1 cellular context compared by ENCODE assay signal in the genomic region with DNA sequence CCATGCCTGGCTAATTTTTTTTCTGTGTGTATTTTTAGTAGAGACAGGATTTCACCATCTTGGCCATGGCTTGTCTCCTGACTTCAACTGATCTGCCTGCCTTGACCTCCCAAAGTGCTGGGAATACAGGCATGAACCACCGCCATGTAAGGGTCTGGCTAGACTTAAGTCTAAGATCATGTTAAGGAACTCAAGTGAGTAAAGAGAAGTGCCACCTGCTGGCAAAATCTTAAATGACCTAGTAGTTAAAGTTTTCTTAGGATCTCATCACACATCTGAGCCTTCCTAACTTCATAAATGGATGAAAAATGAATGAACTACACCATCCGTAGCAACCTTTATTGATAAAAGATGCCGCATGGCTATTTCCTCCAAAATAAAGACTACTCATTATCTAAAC.
TF ChIP-seq lines count a peak whose summit lies in the region.

No MANE protein-coding gene starts in this region.

TF ChIP-seq in WTC11, 78 proteins besides CTCF, POLR2A, EP300 and RAD21 (continued from another document):
- TF ChIP-seq TEAD1 (CRISPR knock-in tag; IDR thresholded peaks at IDR 0.05), result no peak
- TF ChIP-seq, protein P1, sequence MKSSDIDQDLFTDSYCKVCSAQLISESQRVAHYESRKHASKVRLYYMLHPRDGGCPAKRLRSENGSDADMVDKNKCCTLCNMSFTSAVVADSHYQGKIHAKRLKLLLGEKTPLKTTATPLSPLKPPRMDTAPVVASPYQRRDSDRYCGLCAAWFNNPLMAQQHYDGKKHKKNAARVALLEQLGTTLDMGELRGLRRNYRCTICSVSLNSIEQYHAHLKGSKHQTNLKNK (CRISPR knock-in tag; IDR thresholded peaks at IDR 0.05), result no peak
